Comparison of ENCODE assay signal across 23 cellular contexts in the genomic region with DNA sequence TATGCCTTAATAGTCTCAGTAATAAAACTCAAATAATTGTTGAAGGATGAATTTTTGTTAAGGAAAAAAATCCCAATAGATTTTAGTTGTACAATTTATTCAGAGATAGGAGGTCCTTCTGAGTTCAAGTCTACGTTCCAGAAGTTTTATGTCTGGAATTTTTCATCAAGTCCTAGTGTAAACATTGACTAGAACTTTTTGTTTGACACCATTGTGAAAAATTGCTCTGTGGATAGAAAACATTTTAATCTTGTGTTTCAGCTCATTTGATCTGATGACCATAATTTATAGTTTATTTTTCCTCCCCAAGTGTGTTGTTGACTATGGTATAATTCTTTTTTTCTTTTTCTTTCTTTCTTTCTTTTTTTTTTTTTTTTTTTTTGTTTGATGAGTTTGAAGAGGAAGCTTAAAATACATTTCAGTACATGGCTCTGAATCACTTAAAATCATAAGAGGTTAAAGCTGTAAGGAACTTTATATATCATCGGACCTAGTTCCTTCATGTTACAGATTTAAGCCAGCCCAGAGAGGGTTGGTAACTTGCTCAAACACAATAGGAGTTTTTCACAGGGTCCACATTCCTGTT. TPM values are rescaled to one million over a fixed set of nuclear protein-coding genes. Genes with fewer than 3 reads are reported as not detected.
DNase-seq lines count a peak whose midpoint lies in the region; ATAC-seq and TF ChIP-seq lines count a peak whose summit lies in the region.
"Had no signal": no experiment of that assay in that cellular context is flagged by ENCODE, and none has a peak within 500 bp of the region (broad histone marks: within the 10 kb centered on the region; RNA-seq: fewer than 3 reads in every experiment).

No MANE protein-coding gene starts in this region.

- TF ChIP-seq CTCF in HEK293 (tag by site-specific recombination; IDR thresholded peaks at IDR 0.05) (no peak), brain microvascular endothelial cell (IDR thresholded peaks at IDR 0.05; ENCODE audit: low read depth, low read length, missing control alignments) (no peak), sigmoid colon (IDR thresholded peaks at IDR 0.05) (no peak)

- DNase-seq in brain microvascular endothelial cell = no peak
- peak; percentile 11 for DNase-seq in kidney glomerular epithelial cell (lab: John Stamatoyannopoulos, UW)
- no peak for DNase-seq in sigmoid colon
- no peak for DNase-seq in GDM1 (lab: John Stamatoyannopoulos, UW)
- no peak for DNase-seq in effector memory CD4-positive, alpha-beta T cell
- DNase-seq: activated naive CD8-positive, alpha-beta T cell treated with anti-CD3 and anti-CD28 coated beads for 36 hours; Calu3; EL; foreskin fibroblast; MG63; NCI-H1436; NCI-H524; right cardiac atrium; RPMI8226; stimulated activated CD4-positive, alpha-beta T cell treated with anti-CD3 and anti-CD28 coated beads, Interleukin-15, amount 100 ng/mL, for 24 hours; stimulated activated CD8-positive, alpha-beta memory T cell treated with anti-CD3 and anti-CD28 coated beads, Interleukin-4, amount 100 ng/mL, for 48 hours had no signal

- H3K9me3 ChIP-seq in HEK293 (ENCODE audit: control insufficient read depth, insufficient read depth, low read depth, low read length) (no peaks in the 10 kb centered on the region), sigmoid colon (no peaks in the 10 kb centered on the region)
- H3K9me3 ChIP-seq in effector memory CD4-positive, alpha-beta T cell (ENCODE audit: control insufficient read depth, low read length) = no peaks in the 10 kb centered on the region
- H3K9me3 ChIP-seq: BLaER1 treated with 17β-estradiol and CSF1 and Interleukin-3, amounts not matched to agents 10 nM and 100 nM; breast epithelium; MG63 had no signal

- no peak for TF ChIP-seq POLR2A in sigmoid colon (IDR thresholded peaks at IDR 0.05)

- 64 to 71% methylated on average over 2 of the region's 2 CpGs for WGBS in sigmoid colon, 2 donors

- H3K4me1 ChIP-seq in HEK293 (ENCODE audit: control insufficient read depth, insufficient read depth, low read length) (peaks cover 11% of the 10 kb centered on the region), sigmoid colon (peaks cover 0 to 100% (median 89%) of the 10 kb centered on the region in 4 donors)
- H3K4me1 ChIP-seq in effector memory CD4-positive, alpha-beta T cell (ENCODE audit: control insufficient read depth, insufficient read depth, low read length, poor library complexity, severe bottlenecking) = no peaks in the 10 kb centered on the region
- H3K4me1 ChIP-seq: breast epithelium had no signal

- intact Hi-C loops in sigmoid colon (cut with DNase I) = no loop called here

- H3K27ac ChIP-seq in HEK293 (ENCODE audit: extremely low read depth, low read depth, low read length) (no peak overlapping the region), brain microvascular endothelial cell (peak overlapping the region; percentile 33), sigmoid colon (peak overlapping the region; percentile 71 to 97 (median 94))
- no peak overlapping the region for H3K27ac ChIP-seq in effector memory CD4-positive, alpha-beta T cell (ENCODE audit: insufficient read depth, low read length, poor library complexity, severe bottlenecking)
- H3K27ac ChIP-seq: breast epithelium, hepatocyte, SK-N-MC had no signal

- H3K27me3 ChIP-seq in brain microvascular endothelial cell (replicated peaks) (no peaks in the 10 kb centered on the region), sigmoid colon (no peaks in the 10 kb centered on the region)
- no peaks in the 10 kb centered on the region for H3K27me3 ChIP-seq in effector memory CD4-positive, alpha-beta T cell (replicated peaks; ENCODE audit: control insufficient read depth, insufficient read depth, low read length, poor library complexity, severe bottlenecking)
- H3K27me3 ChIP-seq: BLaER1 treated with 17β-estradiol and CSF1 and Interleukin-3, amounts not matched to agents 10 nM and 100 nM; breast epithelium; hepatocyte; MG63 had no signal

- peak in 2 of 4 donors; percentile 13 to 59 for TF ChIP-seq EP300 in sigmoid colon (IDR thresholded peaks at IDR 0.05)

- H3K4me3 ChIP-seq in HEK293 (ENCODE audit: low read depth, low read length) = no peak overlapping the region
- H3K4me3 ChIP-seq in brain microvascular endothelial cell (ENCODE audit: low read depth, low read length) = no peak overlapping the region
- no peak overlapping the region for H3K4me3 ChIP-seq in sigmoid colon
- no peak overlapping the region for H3K4me3 ChIP-seq in effector memory CD4-positive, alpha-beta T cell (ENCODE audit: insufficient read depth, low read depth, low read length, poor library complexity, severe bottlenecking)
- H3K4me3 ChIP-seq: BLaER1 treated with 17β-estradiol and CSF1 and Interleukin-3, amounts not matched to agents 10 nM and 100 nM; breast epithelium; hepatocyte; MG63; SK-N-MC had no signal

- CTCF ChIA-PET in HEK293 (lab: Yijun Ruan, JAX) = no interaction called here

- H3K36me3 ChIP-seq in HEK293 (ENCODE audit: control insufficient read depth in 2 of 2, insufficient read depth in 1 of 2, low read length in 2 of 2) (peaks cover 4 to 11% of the 10 kb centered on the region in 2 experiments; a peak in 1 of 3 replicates), brain microvascular endothelial cell (replicated peaks) (peaks cover 3% of the 10 kb centered on the region), sigmoid colon (no peaks in the 10 kb centered on the region)
- no peaks in the 10 kb centered on the region for H3K36me3 ChIP-seq in effector memory CD4-positive, alpha-beta T cell (ENCODE audit: control insufficient read depth, insufficient read depth, low read length)
- H3K36me3 ChIP-seq: breast epithelium had no signal

- ATAC-seq in GM18511 (IDR thresholded peaks at IDR 0.05; ENCODE audit: unreplicated experiment) = no peak
- ATAC-seq in GM21515 (IDR thresholded peaks at IDR 0.05; ENCODE audit: unreplicated experiment) = no peak
- ATAC-seq: right cardiac atrium had no signal

- POLR2A ChIA-PET in HEK293 (lab: Yijun Ruan, JAX) = interaction anchor here (0.6 to 1.0 kb wide), 5 partner anchors 9 to 753 kb away, joined by 3 to 8 read pairs (median 4); no protein-coding TSS in a partner anchor

- in situ Hi-C loops in brain microvascular endothelial cell (cut with HindIII; ENCODE audit: low pct_ligation_motif_present, low sequenced_read_pairs) = no loop called here

TF ChIP-seq in HEK293, 187 proteins besides CTCF, POLR2A, EP300 and RAD21:
- TF ChIP-seq, protein P1, sequence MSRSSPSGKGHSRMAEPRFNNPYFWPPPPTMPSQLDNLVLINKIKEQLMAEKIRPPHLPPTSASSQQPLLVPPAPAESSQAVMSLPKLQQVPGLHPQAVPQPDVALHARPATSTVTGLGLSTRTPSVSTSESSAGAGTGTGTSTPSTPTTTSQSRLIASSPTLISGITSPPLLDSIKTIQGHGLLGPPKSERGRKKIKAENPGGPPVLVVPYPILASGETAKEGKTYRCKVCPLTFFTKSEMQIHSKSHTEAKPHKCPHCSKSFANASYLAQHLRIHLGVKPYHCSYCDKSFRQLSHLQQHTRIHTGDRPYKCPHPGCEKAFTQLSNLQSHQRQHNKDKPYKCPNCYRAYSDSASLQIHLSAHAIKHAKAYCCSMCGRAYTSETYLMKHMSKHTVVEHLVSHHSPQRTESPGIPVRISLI (tag by site-specific recombination; IDR thresholded peaks at IDR 0.05) = peak; percentile 57; the same call in 1 of the 2 replicates
- no peak for TF ChIP-seq MYNN (tag by site-specific recombination; IDR thresholded peaks at IDR 0.05; ENCODE audit: borderline replicate concordance)
- TF ChIP-seq, protein P2, sequence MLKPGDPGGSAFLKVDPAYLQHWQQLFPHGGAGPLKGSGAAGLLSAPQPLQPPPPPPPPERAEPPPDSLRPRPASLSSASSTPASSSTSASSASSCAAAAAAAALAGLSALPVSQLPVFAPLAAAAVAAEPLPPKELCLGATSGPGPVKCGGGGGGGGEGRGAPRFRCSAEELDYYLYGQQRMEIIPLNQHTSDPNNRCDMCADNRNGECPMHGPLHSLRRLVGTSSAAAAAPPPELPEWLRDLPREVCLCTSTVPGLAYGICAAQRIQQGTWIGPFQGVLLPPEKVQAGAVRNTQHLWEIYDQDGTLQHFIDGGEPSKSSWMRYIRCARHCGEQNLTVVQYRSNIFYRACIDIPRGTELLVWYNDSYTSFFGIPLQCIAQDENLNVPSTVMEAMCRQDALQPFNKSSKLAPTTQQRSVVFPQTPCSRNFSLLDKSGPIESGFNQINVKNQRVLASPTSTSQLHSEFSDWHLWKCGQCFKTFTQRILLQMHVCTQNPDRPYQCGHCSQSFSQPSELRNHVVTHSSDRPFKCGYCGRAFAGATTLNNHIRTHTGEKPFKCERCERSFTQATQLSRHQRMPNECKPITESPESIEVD (tag by site-specific recombination; IDR thresholded peaks at IDR 0.05) = peak; percentile 75
- TF ChIP-seq SP2 (tag by site-specific recombination; IDR thresholded peaks at IDR 0.05) = no peak
TF ChIP-seq in HEK293: peak in this region for 2.

RNA-seq across cellular contexts. Expression of a gene that starts 20.7 kb away (rescaled TPM):
- 100 to 1,000 TPM; 162 to 511 (median 209) TPM for total RNA-seq in sigmoid colon
- polyA plus RNA-seq in sigmoid colon = 1 to 10 TPM; 1.8 to 8.0 (median 4.4) TPM

RNA-seq across cellular contexts. Expression of a gene that starts 20.7 kb away (rescaled TPM):
- 10 to 100 TPM; 37.1 to 60.1 (median 44.7) TPM for total RNA-seq in sigmoid colon
- 1 to 10 TPM; 3.9 to 8.3 (median 7.8) TPM for polyA plus RNA-seq in sigmoid colon

Comparison
In these comparisons a context has a peak if more than half of its experiments do, and no peak if none do; other contexts are left out.
1. H3K27ac ChIP-seq: peak in brain microvascular endothelial cell (single experiment) and sigmoid colon (4 of 4); none in HEK293 (single experiment) and effector memory CD4-positive, alpha-beta T cell (single experiment).